Comparison of ENCODE assay signal across 10 cellular contexts in genomic region chr1:115189814-115190541, GRCh38.
A peak's percentile ranks its signal among the peaks of the same experiment; 100 is the strongest.
DNase-seq lines count a peak whose midpoint lies in the region; ATAC-seq and TF ChIP-seq lines count a peak whose summit lies in the region.
"Had no signal": no experiment of that assay in that cellular context is flagged by ENCODE, and none has a peak within 500 bp of the region (broad histone marks: within the 10 kb centered on the region; RNA-seq: fewer than 3 reads in every experiment).

No MANE protein-coding gene starts in this region.

- DNase-seq in EL = peak; percentile 96
- DNase-seq in RKO (ENCODE audit: low spot score) = peak; percentile 14
- peak; percentile 49 to 98 for DNase-seq in fibroblast of lung (ENCODE audit: low read depth in 2 of 2)
- no peak for DNase-seq in osteocyte (ENCODE audit: extremely low spot score, unreplicated experiment)
- no peak for DNase-seq in posterior vena cava (ENCODE audit: low spot score)
- no peak for DNase-seq in stimulated activated CD4-positive, alpha-beta T cell treated with anti-CD3 and anti-CD28 coated beads, Interleukin-4, amount 100 ng/mL, for 4 hours
- DNase-seq: NCI-H510A treated with DMSO at 0.1 percent for 48 hours had no signal

- no peaks in the 10 kb centered on the region for H3K27me3 ChIP-seq in fibroblast of lung (ENCODE audit: control insufficient read depth, insufficient read depth, low read length)

- H3K9ac ChIP-seq in fibroblast of lung (ENCODE audit: insufficient read depth, low read length) = no peak overlapping the region

- H3K79me2 ChIP-seq in fibroblast of lung (ENCODE audit: control insufficient read depth, insufficient read depth, low read length) = no peaks in the 10 kb centered on the region

- no peaks in the 10 kb centered on the region for H3K36me3 ChIP-seq in fibroblast of lung (ENCODE audit: control insufficient read depth, insufficient read depth, low read length)

- intact Hi-C loops in posterior vena cava (cut with DNase I) = loop anchor here (2.0 to 10.0 kb wide), 3 partner anchors 13 to 477 kb away; partner anchors contain the start of gene NGF (in 1 of the 2)

- H3K4me1 ChIP-seq in fibroblast of lung (ENCODE audit: control insufficient read depth, extremely low read depth, insufficient read depth, low read length) = peaks cover 16% of the 10 kb centered on the region

- H3K27me3 Mint-ChIP-seq in osteocyte (ENCODE audit: unreplicated experiment) = no peaks in the 10 kb centered on the region

- no peaks in the 10 kb centered on the region for H3K36me3 Mint-ChIP-seq in osteocyte (ENCODE audit: unreplicated experiment)
- H3K36me3 Mint-ChIP-seq: WTC11 had no signal

- no peak for ATAC-seq in HG02840 (IDR thresholded peaks at IDR 0.05; ENCODE audit: low FRiP score, unreplicated experiment)
- no peak for ATAC-seq in GM21526 (IDR thresholded peaks at IDR 0.05; ENCODE audit: low FRiP score, unreplicated experiment)
- ATAC-seq: WTC11 had no signal

- TF ChIP-seq CTCF in fibroblast of lung (conservative IDR thresholded peaks at IDR 0.05 in 1 of 2, IDR thresholded peaks at IDR 0.05 in 1 of 2; ENCODE audit: low read depth in 1 of 2, low read length in 2 of 2) (no peak), osteocyte (IDR thresholded peaks at IDR 0.05) (no peak)

- no peak overlapping the region for H3K4me3 ChIP-seq in fibroblast of lung (replicated peaks in 1 of 4; ENCODE audit: control extremely low read depth in 1 of 4, insufficient read depth in 1 of 4, low read depth in 3 of 4, low read length in 4 of 4)

- no peaks in the 10 kb centered on the region for H4K20me1 ChIP-seq in fibroblast of lung (ENCODE audit: control insufficient read depth, extremely low read depth, insufficient read depth, low read length)

- H3K4me1 Mint-ChIP-seq in osteocyte (ENCODE audit: unreplicated experiment) = peaks cover 41% of the 10 kb centered on the region

- H3K9me3 Mint-ChIP-seq in osteocyte (ENCODE audit: unreplicated experiment) = no peaks in the 10 kb centered on the region

- peak overlapping the region; percentile 52 for H3K27ac ChIP-seq in fibroblast of lung (ENCODE audit: insufficient read depth, low read length)

- H3K9me3 ChIP-seq in fibroblast of lung (ENCODE audit: control insufficient read depth, insufficient read depth, low read depth, low read length) = no peaks in the 10 kb centered on the region

- H2AFZ ChIP-seq in fibroblast of lung (ENCODE audit: low read length) = no peak overlapping the region

- peak overlapping the region; percentile 4 for H3K4me2 ChIP-seq in fibroblast of lung (ENCODE audit: extremely low read depth, insufficient read depth, low read length)

- H3K27ac Mint-ChIP-seq in osteocyte (ENCODE audit: unreplicated experiment) = peak overlapping the region; percentile 60
- H3K27ac Mint-ChIP-seq: WTC11 had no signal

- no peak overlapping the region for H3K4me3 Mint-ChIP-seq in osteocyte (ENCODE audit: unreplicated experiment)
- H3K4me3 Mint-ChIP-seq: WTC11 had no signal

Comparison
In these comparisons a context has a peak if more than half of its experiments do, and no peak if none do; other contexts are left out.
1. DNase-seq: peak in EL (single experiment), RKO (single experiment) and fibroblast of lung (2 of 2); none in osteocyte (single experiment), posterior vena cava (single experiment) and stimulated activated CD4-positive, alpha-beta T cell treated with anti-CD3 and anti-CD28 coated beads, Interleukin-4, amount 100 ng/mL, for 4 hours (0 of 2).